ENCODE assay signal across 8 cellular contexts in genomic region chr14:77040309-77040994, GRCh38. TPM values are rescaled to one million over a fixed set of nuclear protein-coding genes. Genes with fewer than 3 reads are reported as not detected.
DNase-seq lines count a peak whose midpoint lies in the region; ATAC-seq, FAIRE-seq and TF ChIP-seq lines count a peak whose summit lies in the region.

No MANE protein-coding gene starts in this region.

- peak; percentile 59 for TF ChIP-seq POLR2A in GM18951 (IDR thresholded peaks at IDR 0.05; ENCODE audit: extremely low read depth, insufficient read depth, insufficient read length)

- no peaks in the 10 kb centered on the region for H3K9me3 Mint-ChIP-seq in central memory CD8-positive, alpha-beta T cell

- H3K27me3 Mint-ChIP-seq in central memory CD8-positive, alpha-beta T cell: no peaks in the 10 kb centered on the region

- peak; percentile 55 for ATAC-seq in HG03342 (IDR thresholded peaks at IDR 0.05; ENCODE audit: unreplicated experiment)
- peak; percentile 73 for ATAC-seq in central memory CD8-positive, alpha-beta T cell (replicated peaks; ENCODE audit: extremely low read depth, poor library complexity, severe bottlenecking)

- peak overlapping the region; percentile 22 to 50 for H3K4me3 ChIP-seq in kidney (ENCODE audit: low read length in 2 of 2)

- peaks cover 70% of the 10 kb centered on the region for H3K4me1 Mint-ChIP-seq in central memory CD8-positive, alpha-beta T cell

- no peak for TF ChIP-seq CTCF in kidney (IDR thresholded peaks at IDR 0.05; ENCODE audit: borderline replicate concordance, extremely low read depth, insufficient read depth)

- H3K36me3 ChIP-seq in kidney (ENCODE audit: control insufficient read depth in 1 of 2, insufficient read depth in 2 of 2, low read length in 2 of 2): no peaks in the 10 kb centered on the region

- peaks cover 19% of the 10 kb centered on the region for H3K36me3 Mint-ChIP-seq in central memory CD8-positive, alpha-beta T cell (ENCODE audit: insufficient read depth)

- no peak for FAIRE-seq in kidney (lab: Jason Lieb, UNC)

- in situ Hi-C loops in ACHN (cut with HindIII; ENCODE audit: low pct_ligation_motif_present, low pct_unique_long_range_greater_than_20kb, low sequenced_read_pairs): no loop called here
- in situ Hi-C loops in GM18951 (cut with MboI; ENCODE audit: low sequenced_read_pairs, unreplicated experiment): loop anchor here (10.0 kb wide), 1 partner anchor 126 kb away; no protein-coding TSS in a partner anchor

- peak overlapping the region; percentile 96 for H3K27ac Mint-ChIP-seq in central memory CD8-positive, alpha-beta T cell (ENCODE audit: low read depth)

- intact Hi-C loops in kidney (cut with DNase I): no loop called here

- H3K9ac ChIP-seq in kidney (ENCODE audit: low read length in 2 of 2): peak overlapping the region; percentile 16 to 70

- DNase-seq in ACHN (peak; percentile 97), NCI-H345 treated with DMSO at 0.1 percent for 48 hours (lab: John Stamatoyannopoulos, UW; ENCODE audit: unreplicated experiment) (peak; percentile 100), kidney (peak; percentile 100)
- peak; percentile 87 for DNase-seq in activated CD4-positive, CD25-positive, alpha-beta regulatory T cell treated with anti-CD3 and anti-CD28 coated beads, Interleukin-2, amount 50 U/mL, for 16 hours (ENCODE audit: low read depth, low spot score)
- peak; percentile 96 to 97 for DNase-seq in central memory CD8-positive, alpha-beta T cell (ENCODE audit: low spot score in 2 of 2)
- DNase-seq in stimulated activated CD4-positive, alpha-beta T cell treated with anti-CD3 and anti-CD28 coated beads, Interleukin-15, amount 100 ng/mL, for 1 hour (ENCODE audit: low read depth in 1 of 2, low spot score in 1 of 2): peak; percentile 87 to 97

- H3K9me3 ChIP-seq in kidney (ENCODE audit: control insufficient read depth in 1 of 2, low read length in 2 of 2): no peaks in the 10 kb centered on the region

- peak overlapping the region; percentile 77 for H3K4me3 Mint-ChIP-seq in central memory CD8-positive, alpha-beta T cell

- H3K4me1 ChIP-seq in kidney (ENCODE audit: control insufficient read depth in 1 of 2, insufficient read depth in 1 of 2, low read depth in 1 of 2, low read length in 2 of 2): peaks cover 53 to 69% of the 10 kb centered on the region in 2 donors

- H3K27ac ChIP-seq in kidney (ENCODE audit: low read depth in 2 of 2, low read length in 2 of 2): peak overlapping the region; percentile 88 to 96

RNA-seq across cellular contexts. Expression of gene IRF2BPL, which starts 11.9 kb away (rescaled TPM):
- 97.1 TPM for total RNA-seq in kidney
- polyA plus RNA-seq in kidney (ENCODE audit: insufficient read depth, low read depth, low replicate concordance): 15.7 TPM

RNA-seq across cellular contexts. Expression of gene CIPC, which starts 57.6 kb away (rescaled TPM):
- 23.5 TPM for total RNA-seq in kidney
- polyA plus RNA-seq in kidney (ENCODE audit: insufficient read depth, low read depth, low replicate concordance): 12.8 TPM

Comparison
In these comparisons a context has a peak if more than half of its experiments do, and no peak if none do; other contexts are left out.
1. Peak in every context shown above with its lines: DNase-seq, ATAC-seq, H3K4me3 ChIP-seq and H3K27ac ChIP-seq.